21 cellular contexts compared by ENCODE assay signal in the genomic region with DNA sequence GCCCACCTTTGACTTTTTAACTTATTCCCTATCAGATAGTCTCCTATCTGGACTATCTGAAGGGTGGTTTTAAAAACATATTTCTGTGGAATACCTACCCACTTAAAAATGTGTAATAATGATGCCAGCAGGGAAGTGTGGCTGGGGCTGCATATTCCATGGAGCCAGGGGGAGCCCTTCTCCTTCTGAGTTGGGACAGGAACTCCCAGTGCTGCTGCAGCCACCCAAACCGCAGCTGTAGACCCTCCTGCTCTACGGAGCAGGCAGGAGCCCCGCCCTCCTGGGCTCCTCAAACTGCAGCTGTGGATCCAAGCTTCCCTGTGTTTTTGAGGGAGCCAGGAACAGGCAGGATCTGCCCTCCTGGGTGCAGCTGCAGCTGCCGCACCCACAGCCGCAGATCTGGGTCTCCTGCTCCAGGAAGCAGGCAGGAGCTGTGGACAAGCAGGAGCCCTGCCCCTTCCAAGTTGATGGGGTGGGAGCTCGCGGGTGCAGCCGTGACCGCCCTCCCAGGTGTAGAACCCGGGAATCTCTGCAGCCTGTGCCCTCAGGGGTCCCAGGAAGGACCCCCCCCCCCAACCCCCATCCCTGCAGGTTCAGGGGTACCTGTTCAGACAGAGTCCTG. TPM values are rescaled to one million over a fixed set of nuclear protein-coding genes. Genes with fewer than 3 reads are reported as not detected.
DNase-seq lines count a peak whose midpoint lies in the region; ATAC-seq, FAIRE-seq and TF ChIP-seq lines count a peak whose summit lies in the region.
"Had no signal": no experiment of that assay in that cellular context is flagged by ENCODE, and none has a peak within 500 bp of the region (broad histone marks: within the 10 kb centered on the region; RNA-seq: fewer than 3 reads in every experiment).

No MANE protein-coding gene starts in this region.

- peaks cover 14% of the 10 kb centered on the region for H3K4me1 Mint-ChIP-seq in brain
- H3K4me1 Mint-ChIP-seq: natural killer cell; stimulated activated memory B cell treated with anti-CD40 and anti-IgM and Interleukin-4, amounts not matched to agents 10 μg/mL and 1 μg/mL and 100 μg/mL, for 72 hours; T-helper 17 cell had no signal

- BruUV-seq in A673 (replicated peaks; lab: Mats Ljungman, UMichigan) (no TSS peak), HepG2 (replicated peaks; lab: Mats Ljungman, UMichigan) (no TSS peak)

- DNase-seq in A673 (ENCODE audit: low spot score), result no peak
- peak; percentile 19 for DNase-seq in H7
- no peak for DNase-seq in HepG2 (ENCODE audit: low spot score)
- DNase-seq in kidney tubule cell (ENCODE audit: low spot score), result no peak
- no peak for DNase-seq in T-helper 2 cell
- DNase-seq: activated effector memory CD4-positive, alpha-beta T cell treated with Interleukin-2 at 50 U/mL for 16 hours; adrenal gland; dermis blood vessel endothelial cell; DMS79 treated with DMSO at 0.1 percent for 48 hours; gastrocnemius medialis; kidney; MG63; natural killer cell; NCI-H1436; NCI-H748 treated with DMSO at 0.1 percent for 48 hours; PC-9; T-helper 17 cell had no signal

- TF ChIP-seq RAD21 in HepG2 (CRISPR knock-in tag; IDR thresholded peaks at IDR 0.05), result no peak

- no peaks in the 10 kb centered on the region for H3K79me2 ChIP-seq in HepG2 (ENCODE audit: insufficient read depth, low read length)

- H3K27ac Mint-ChIP-seq in brain, result peak overlapping the region in 3 of 5 experiments; percentile 46 to 90 (median 90)
- H3K27ac Mint-ChIP-seq: natural killer cell; stimulated activated memory B cell treated with anti-CD40 and anti-IgM and Interleukin-4, amounts not matched to agents 10 μg/mL and 1 μg/mL and 100 μg/mL, for 72 hours; T-helper 17 cell had no signal

- H3K9me3 ChIP-seq in A673 (ENCODE audit: low read depth, low read length, poor library complexity, severe bottlenecking), result no peaks in the 10 kb centered on the region
- H3K9me3 ChIP-seq in HepG2 (ENCODE audit: low read length), result no peaks in the 10 kb centered on the region
- H3K9me3 ChIP-seq: adrenal gland, gastrocnemius medialis, MG63, thoracic aorta had no signal

- no peak overlapping the region for H3K4me3 ChIP-seq in A673 (ENCODE audit: low read depth, low read length, poor library complexity, severe bottlenecking)
- H3K4me3 ChIP-seq in H7 (ENCODE audit: insufficient read depth, low read depth, low read length), result no peak overlapping the region
- no peak overlapping the region for H3K4me3 ChIP-seq in HepG2 (replicated peaks in 1 of 3; ENCODE audit: insufficient read depth in 1 of 3, low read depth in 2 of 3, low read length in 3 of 3)
- H3K4me3 ChIP-seq: adrenal gland, gastrocnemius medialis, MG63, PC-9, thoracic aorta had no signal

- no peak overlapping the region for H3K9ac ChIP-seq in HepG2 (ENCODE audit: insufficient read depth, low read depth, low read length)

- ATAC-seq in HepG2 (peak; percentile 39), GM18511 (IDR thresholded peaks at IDR 0.05; ENCODE audit: unreplicated experiment) (no peak)
- ATAC-seq: gastrocnemius medialis; stimulated activated memory B cell treated with anti-CD40 and anti-IgM and Interleukin-4, amounts not matched to agents 10 μg/mL and 1 μg/mL and 100 μg/mL, for 72 hours; T-helper 17 cell had no signal

- no peak overlapping the region for H3K4me2 ChIP-seq in HepG2 (ENCODE audit: low read depth, low read length)
- H3K4me2 ChIP-seq: PC-9 had no signal

- TF ChIP-seq CTCF in A673 (conservative IDR thresholded peaks at IDR 0.05; ENCODE audit: low read depth, low read length) (peak; percentile 32; the same call in 1 of the 2 replicates), brain (conservative IDR thresholded peaks at IDR 0.05) (no peak), HepG2 (CRISPR knock-in tag; IDR thresholded peaks at IDR 0.05) (no peak)

- H3K36me3 ChIP-seq in A673 (ENCODE audit: insufficient read depth, low read length, poor library complexity, severe bottlenecking), result no peaks in the 10 kb centered on the region
- no peaks in the 10 kb centered on the region; the same call in none of the 2 replicates for H3K36me3 ChIP-seq in H7 (replicated peaks; ENCODE audit: control insufficient read depth, insufficient read depth, low read length)
- peaks cover 7 to 21% of the 10 kb centered on the region in 2 experiments for H3K36me3 ChIP-seq in HepG2 (replicated peaks in 1 of 2; ENCODE audit: control insufficient read depth in 1 of 2, insufficient read depth in 2 of 2, low read length in 2 of 2)
- H3K36me3 ChIP-seq: adrenal gland, gastrocnemius medialis, MG63, thoracic aorta had no signal

- peaks cover 54% of the 10 kb centered on the region for H3K36me3 Mint-ChIP-seq in brain
- H3K36me3 Mint-ChIP-seq: natural killer cell had no signal

- 95% methylated on average over 10 of the region's 10 CpGs for WGBS in HepG2 (ENCODE audit: low lambda C conversion rate)

- H3K27me3 ChIP-seq in A673 (replicated peaks; ENCODE audit: insufficient read depth, low read depth, low read length, poor library complexity) (no peaks in the 10 kb centered on the region), H7 (ENCODE audit: control insufficient read depth, insufficient read depth, low read length) (no peaks in the 10 kb centered on the region), HepG2 (ENCODE audit: control insufficient read depth in 1 of 2, insufficient read depth in 2 of 2, low read length in 2 of 2) (no peaks in the 10 kb centered on the region)
- H3K27me3 ChIP-seq: adrenal gland, gastrocnemius medialis, MG63 had no signal

- no peak overlapping the region for H3K4me3 Mint-ChIP-seq in brain
- H3K4me3 Mint-ChIP-seq: natural killer cell; stimulated activated memory B cell treated with anti-CD40 and anti-IgM and Interleukin-4, amounts not matched to agents 10 μg/mL and 1 μg/mL and 100 μg/mL, for 72 hours; T-helper 17 cell had no signal

- in situ Hi-C loops in HepG2 (cut with HindIII; ENCODE audit: extremely low pct_ligation_motif_present, low pct_unique_long_range_greater_than_20kb), result no loop called here

- H2AFZ ChIP-seq in HepG2 (ENCODE audit: low read length), result no peak overlapping the region
- H2AFZ ChIP-seq: PC-9 had no signal

- peaks cover 3% of the 10 kb centered on the region for H3K27me3 Mint-ChIP-seq in brain
- H3K27me3 Mint-ChIP-seq: stimulated activated memory B cell treated with anti-CD40 and anti-IgM and Interleukin-4, amounts not matched to agents 10 μg/mL and 1 μg/mL and 100 μg/mL, for 72 hours; T-helper 17 cell had no signal

- no peak for FAIRE-seq in HepG2 (lab: Jason Lieb, UNC)
- FAIRE-seq: kidney had no signal

- TF ChIP-seq EP300 in HepG2 (IDR thresholded peaks at IDR 0.05; ENCODE audit: low read depth in 2 of 2, low read length in 2 of 2), result no peak
- no peak for TF ChIP-seq EP300 in HepG2 (CRISPR knock-in tag; IDR thresholded peaks at IDR 0.05; ENCODE audit: borderline replicate concordance)

- H4K20me1 ChIP-seq in HepG2 (ENCODE audit: insufficient read depth, low read length), result peaks cover 4% of the 10 kb centered on the region; the same call in 1 of the 2 replicates

- H3K27ac ChIP-seq in A673 (ENCODE audit: low read depth, low read length, poor library complexity, severe bottlenecking) (no peak overlapping the region), HepG2 (ENCODE audit: extremely low read length, insufficient read depth, low read length) (no peak overlapping the region)
- H3K27ac ChIP-seq: adrenal gland, gastrocnemius medialis, PC-9, thoracic aorta had no signal

- POLR2A ChIA-PET in A673 (lab: Charles Lee; ENCODE audit: low non-redundant PET) (no interaction called here), HepG2 (lab: Yijun Ruan, JAX) (no interaction called here)

- TF ChIP-seq POLR2A in HepG2 (IDR thresholded peaks at IDR 0.05; ENCODE audit: insufficient read depth in 1 of 2, low read depth in 2 of 2, low read length in 2 of 2), result no peak; a peak in 1 of 4 replicates

- intact Hi-C loops in A673 (cut with micrococcal nuclease; ENCODE audit: unreplicated experiment), result no loop called here
- intact Hi-C loops in HepG2 (cut with micrococcal nuclease; ENCODE audit: unreplicated experiment), result no loop called here

- H3K4me1 ChIP-seq in A673 (ENCODE audit: insufficient read depth, low read length, poor library complexity, severe bottlenecking) (peaks cover 26% of the 10 kb centered on the region), HepG2 (ENCODE audit: insufficient read depth, low read length) (no peaks in the 10 kb centered on the region)
- H3K4me1 ChIP-seq: adrenal gland, gastrocnemius medialis had no signal

- H3K9me3 Mint-ChIP-seq in brain, result no peaks in the 10 kb centered on the region
- H3K9me3 Mint-ChIP-seq: natural killer cell; stimulated activated memory B cell treated with anti-CD40 and anti-IgM and Interleukin-4, amounts not matched to agents 10 μg/mL and 1 μg/mL and 100 μg/mL, for 72 hours had no signal

- CTCF ChIA-PET in A673 (lab: Charles Lee) (interaction anchor here (1.2 kb wide), 1 partner anchor 10 kb away, joined by 3 read pairs; no protein-coding TSS in a partner anchor), HepG2 (lab: Yijun Ruan, JAX; ENCODE audit: low intra/inter-chr PET ratio, low total read pairs) (no interaction called here)

RNA-seq across cellular contexts. Expression of a gene that starts 57.8 kb away (rescaled TPM):
- total RNA-seq in A673 (2021) (6.8 and 12.7 TPM in 2 replicates), HepG2 (2016; rRNA removed; fragmentation: Illumina TruSeq; extraction: Trizol) (11.9 and 12.0 TPM in 2 replicates)
- total RNA-seq in H7 (2014; rRNA removed; shearing (Covaris generic)), result 154 and 174 TPM in 2 replicates
- polyA plus RNA-seq in brain (ENCODE audit: insufficient read depth, low read depth, low replicate concordance) (7.3 TPM), HepG2 (2011; rRNA removed) (84.7 and 96.9 TPM in 2 replicates)
- total RNA-seq in HepG2 (2016; cell fraction: cytosol; rRNA removed; fragmentation: Illumina TruSeq; extraction: Trizol; ENCODE audit: low read depth), result 14.8 and 16.0 TPM in 2 replicates
- total RNA-seq in HepG2 (2016; cell fraction: insoluble cytoplasmic fraction; rRNA removed; fragmentation: Illumina TruSeq; extraction: Trizol), result 11.1 and 15.0 TPM in 2 replicates
- 5.0 and 6.4 TPM in 2 replicates for total RNA-seq in HepG2 (2016; cell fraction: membrane; rRNA removed; fragmentation: Illumina TruSeq; extraction: Trizol)
- 14.8 and 15.2 TPM in 2 replicates for total RNA-seq in HepG2 (2016; cell fraction: nucleus; rRNA removed; fragmentation: Illumina TruSeq; extraction: Trizol)
- polyA plus RNA-seq in HepG2 (2011; cell fraction: cytosol; rRNA removed), result 30.7 and 32.7 TPM in 2 replicates
- polyA plus RNA-seq in HepG2 (2011; cell fraction: nucleus; rRNA removed), result 67.8 and 93.1 TPM in 2 replicates
- 25.5 and 44.1 TPM in 2 replicates for polyA plus RNA-seq in HepG2 (2012)
- 0.77 and 0.79 TPM in 2 replicates for polyA plus RNA-seq in HepG2 (2016; cell fraction: cytosol; fragmentation: Illumina TruSeq; extraction: Trizol; ENCODE audit: low read depth)
- 7.5 and 10.2 TPM in 2 replicates for polyA plus RNA-seq in HepG2 (2016; cell fraction: insoluble cytoplasmic fraction; fragmentation: Illumina TruSeq; extraction: Trizol; ENCODE audit: low read depth)
- 2.4 and 2.7 TPM in 2 replicates for polyA plus RNA-seq in HepG2 (2016; cell fraction: membrane; fragmentation: Illumina TruSeq; extraction: Trizol; ENCODE audit: low read depth)
- 10.4 and 11.5 TPM in 2 replicates for polyA plus RNA-seq in HepG2 (2016; cell fraction: nucleus; fragmentation: Illumina TruSeq; extraction: Trizol; ENCODE audit: insufficient read depth, low read depth)
- 33.6 and 117 TPM in 2 replicates for polyA minus RNA-seq in HepG2 (2011; rRNA and poly(A)+ RNA removed; ENCODE audit: low replicate concordance)
- 65.8 and 77.1 TPM in 2 replicates for polyA minus RNA-seq in HepG2 (2011; cell fraction: cytosol; rRNA and poly(A)+ RNA removed)
- polyA minus RNA-seq in HepG2 (2011; cell fraction: nucleus; rRNA and poly(A)+ RNA removed), result 205 and 237 TPM in 2 replicates
